Comparison of ENCODE assay signal across 14 cellular contexts in genomic region chr1:84481317-84481716, GRCh38. TPM values are rescaled to one million over a fixed set of nuclear protein-coding genes. Genes with fewer than 3 reads are reported as not detected.
DNase-seq lines count a peak whose midpoint lies in the region; ATAC-seq and TF ChIP-seq lines count a peak whose summit lies in the region.
"Had no signal": no experiment of that assay in that cellular context is flagged by ENCODE, and none has a peak within 500 bp of the region (broad histone marks: within the 10 kb centered on the region; RNA-seq: fewer than 3 reads in every experiment).

No MANE protein-coding gene starts in this region.

- peaks cover 39 to 65% (median 51%) of the 10 kb centered on the region in 4 donors for H3K4me1 Mint-ChIP-seq in CD4-positive, CD25-positive, alpha-beta regulatory T cell
- peaks cover 40% of the 10 kb centered on the region for H3K4me1 Mint-ChIP-seq in activated T-helper 1 cell treated with anti-CD3 and anti-CD28 coated beads, Interleukin-12 subunit alpha, Interleukin-12 subunit beta, Interleukin-2, Interleukin-4 antibody, amounts not matched to agents 30 ng/mL and 10 ng/mL and 1 ng/mL, durations not matched to agents 14 hours and 24 hours and 36 hours (ENCODE audit: low read depth)
- peaks cover 35 to 75% (median 64%) of the 10 kb centered on the region in 7 donors for H3K4me1 Mint-ChIP-seq in naive thymus-derived CD4-positive, alpha-beta T cell

- H3K36me3 ChIP-seq in CD4-positive, CD25-positive, alpha-beta regulatory T cell (ENCODE audit: control insufficient read depth, insufficient read depth, low read length) = peaks cover 39% of the 10 kb centered on the region
- H3K36me3 ChIP-seq in HCT116 (ENCODE audit: control insufficient read depth in 1 of 2, insufficient read depth in 2 of 2, low read length in 2 of 2) (peaks cover 29 to 47% of the 10 kb centered on the region in 2 experiments), psoas muscle (ENCODE audit: insufficient read depth in 1 of 2, low read depth in 1 of 2) (peaks cover 0 to 46% of the 10 kb centered on the region in 2 donors)
- H3K36me3 ChIP-seq in naive thymus-derived CD4-positive, alpha-beta T cell (ENCODE audit: control insufficient read depth in 2 of 3, insufficient read depth in 3 of 3, low read length in 3 of 3) = peaks cover 0 to 24% (median 4%) of the 10 kb centered on the region in 3 experiments

- peak overlapping the region in 1 of 3 donors; percentile 63 for H3K27ac Mint-ChIP-seq in CD4-positive, CD25-positive, alpha-beta regulatory T cell
- H3K27ac Mint-ChIP-seq in activated T-helper 1 cell treated with anti-CD3 and anti-CD28 coated beads, Interleukin-12 subunit alpha, Interleukin-12 subunit beta, Interleukin-2, Interleukin-4 antibody, amounts not matched to agents 30 ng/mL and 10 ng/mL and 1 ng/mL, durations not matched to agents 14 hours and 24 hours and 36 hours = no peak overlapping the region
- H3K27ac Mint-ChIP-seq in naive thymus-derived CD4-positive, alpha-beta T cell = peak overlapping the region in 3 of 9 donors; percentile 4 to 69 (median 51)

- H3K79me2 ChIP-seq in HCT116 (ENCODE audit: insufficient read depth, low read length) = peaks cover 75% of the 10 kb centered on the region

- RAD21 ChIA-PET in HCT116 (lab: Charles Lee; ENCODE audit: low non-redundant PET in 1 of 2, low total read pairs in 2 of 2, uncharacterized antibody in 2 of 2, unreplicated experiment in 2 of 2) = interaction anchor here in 1 of 2 experiments (0.5 kb wide), 1 partner anchor 267 kb away, joined by 5 read pairs; no protein-coding TSS in a partner anchor

- H3K4me1 ChIP-seq in CD4-positive, CD25-positive, alpha-beta regulatory T cell (ENCODE audit: control insufficient read depth, insufficient read depth, low read length, poor library complexity, severe bottlenecking) = peaks cover 27% of the 10 kb centered on the region
- H3K4me1 ChIP-seq in HCT116 (ENCODE audit: control insufficient read depth in 1 of 2, insufficient read depth in 2 of 2, low read length in 2 of 2) (peaks cover 7 to 17% of the 10 kb centered on the region in 2 experiments; a peak in 3 of 4 replicates), psoas muscle (peaks cover 27% of the 10 kb centered on the region)
- H3K4me1 ChIP-seq in naive thymus-derived CD4-positive, alpha-beta T cell (ENCODE audit: control insufficient read depth in 2 of 2, insufficient read depth in 2 of 2, low read length in 2 of 2) = peaks cover 22 to 32% of the 10 kb centered on the region in 2 donors

- H3K27me3 Mint-ChIP-seq in CD4-positive, CD25-positive, alpha-beta regulatory T cell = peaks cover 22% of the 10 kb centered on the region
- H3K27me3 Mint-ChIP-seq in activated T-helper 1 cell treated with anti-CD3 and anti-CD28 coated beads, Interleukin-12 subunit alpha, Interleukin-12 subunit beta, Interleukin-2, Interleukin-4 antibody, amounts not matched to agents 30 ng/mL and 10 ng/mL and 1 ng/mL, durations not matched to agents 14 hours and 24 hours and 36 hours (ENCODE audit: insufficient read depth) = peaks cover 10% of the 10 kb centered on the region
- H3K27me3 Mint-ChIP-seq in naive thymus-derived CD4-positive, alpha-beta T cell = peaks cover 8 to 15% (median 9%) of the 10 kb centered on the region in 5 donors

- no peak for TF ChIP-seq POLR2A in HCT116 (IDR thresholded peaks at IDR 0.05; ENCODE audit: borderline replicate concordance, extremely low read depth, insufficient read depth, insufficient read length)

- DNase-seq in CD4-positive, CD25-positive, alpha-beta regulatory T cell = no peak
- no peak for DNase-seq in HCT116 (ENCODE audit: low read depth, low spot score)
- no peak for DNase-seq in activated T-helper 1 cell treated with anti-CD3 and anti-CD28 coated beads, Interleukin-12 subunit alpha, Interleukin-12 subunit beta, Interleukin-2, Interleukin-4 antibody, amounts not matched to agents 30 ng/mL and 10 ng/mL and 1 ng/mL, durations not matched to agents 14 hours and 24 hours and 36 hours (ENCODE audit: low spot score)
- DNase-seq in naive thymus-derived CD4-positive, alpha-beta T cell = no peak
- DNase-seq in psoas muscle = no peak
- no peak for DNase-seq in NCI-H446 (lab: John Stamatoyannopoulos, UW)
- DNase-seq: activated CD4-positive, CD25-positive, alpha-beta regulatory T cell; kidney glomerular epithelial cell; NCI-H2081; stimulated activated CD4-positive, alpha-beta T cell treated with anti-CD3 and anti-CD28 coated beads, Interleukin-4, amount 100 ng/mL, for 4 hours; stomach had no signal

- H3K9ac ChIP-seq in HCT116 (ENCODE audit: low read length) = no peak overlapping the region

- H3K4me2 ChIP-seq in HCT116 (ENCODE audit: low read length) = peak overlapping the region; percentile 89; the same call in 1 of the 2 replicates

- H3K27me3 ChIP-seq in CD4-positive, CD25-positive, alpha-beta regulatory T cell (ENCODE audit: control insufficient read depth, insufficient read depth, low read length) = peaks cover 9% of the 10 kb centered on the region
- no peaks in the 10 kb centered on the region for H3K27me3 ChIP-seq in HCT116 (ENCODE audit: insufficient read depth, low read length)
- H3K27me3 ChIP-seq in naive thymus-derived CD4-positive, alpha-beta T cell (ENCODE audit: control insufficient read depth in 2 of 2, insufficient read depth in 2 of 2, low read length in 2 of 2) = peaks cover 0 to 7% of the 10 kb centered on the region in 2 donors
- H3K27me3 ChIP-seq in psoas muscle (ENCODE audit: insufficient read depth in 3 of 3, low read length in 2 of 3) = peaks cover 0 to 11% (median 0%) of the 10 kb centered on the region in 3 donors
- H3K27me3 ChIP-seq: right atrium auricular region, SJSA1 had no signal

- CTCF ChIA-PET in HCT116 (lab: Charles Lee) = no interaction called here
- CTCF ChIA-PET in naive thymus-derived CD4-positive, alpha-beta T cell (lab: Charles Lee) = interaction anchor here (0.7 to 1.6 kb wide), 5 partner anchors 24 to 140 kb away, joined by 3 to 4 read pairs (median 4); partner anchors contain the start of genes CTBS and SPATA1

- peaks cover 39% of the 10 kb centered on the region for H3K36me3 Mint-ChIP-seq in CD4-positive, CD25-positive, alpha-beta regulatory T cell
- peaks cover 44% of the 10 kb centered on the region for H3K36me3 Mint-ChIP-seq in activated T-helper 1 cell treated with anti-CD3 and anti-CD28 coated beads, Interleukin-12 subunit alpha, Interleukin-12 subunit beta, Interleukin-2, Interleukin-4 antibody, amounts not matched to agents 30 ng/mL and 10 ng/mL and 1 ng/mL, durations not matched to agents 14 hours and 24 hours and 36 hours (ENCODE audit: low read depth)
- H3K36me3 Mint-ChIP-seq in naive thymus-derived CD4-positive, alpha-beta T cell = peaks cover 12 to 51% (median 38%) of the 10 kb centered on the region in 5 donors

- TF ChIP-seq CTCF in HCT116 (IDR thresholded peaks at IDR 0.05 in 2 of 3, conservative IDR thresholded peaks at IDR 0.05 in 1 of 3; ENCODE audit: borderline replicate concordance in 1 of 3, insufficient read depth in 1 of 3, low read depth in 2 of 3, low read length in 2 of 3) = no peak
- TF ChIP-seq CTCF in psoas muscle (IDR thresholded peaks at IDR 0.05) = no peak

- no peak for ATAC-seq in CD4-positive, CD25-positive, alpha-beta regulatory T cell (ENCODE audit: low read depth in 2 of 2)
- ATAC-seq in HCT116 (no peak), psoas muscle (no peak), GM18517 (IDR thresholded peaks at IDR 0.05; ENCODE audit: unreplicated experiment) (no peak)
- ATAC-seq in naive thymus-derived CD4-positive, alpha-beta T cell = no peak

- peak overlapping the region; percentile 51 to 97 (median 68) for H3K4me3 Mint-ChIP-seq in CD4-positive, CD25-positive, alpha-beta regulatory T cell
- peak overlapping the region; percentile 0 for H3K4me3 Mint-ChIP-seq in activated T-helper 1 cell treated with anti-CD3 and anti-CD28 coated beads, Interleukin-12 subunit alpha, Interleukin-12 subunit beta, Interleukin-2, Interleukin-4 antibody, amounts not matched to agents 30 ng/mL and 10 ng/mL and 1 ng/mL, durations not matched to agents 14 hours and 24 hours and 36 hours
- peak overlapping the region; percentile 26 to 100 (median 61) for H3K4me3 Mint-ChIP-seq in naive thymus-derived CD4-positive, alpha-beta T cell

- no peak overlapping the region for H3K27ac ChIP-seq in CD4-positive, CD25-positive, alpha-beta regulatory T cell (ENCODE audit: insufficient read depth, low read length, poor library complexity, severe bottlenecking)
- H3K27ac ChIP-seq in HCT116 (ENCODE audit: low read depth, low read length) (no peak overlapping the region), psoas muscle (no peak overlapping the region)
- no peak overlapping the region for H3K27ac ChIP-seq in naive thymus-derived CD4-positive, alpha-beta T cell (ENCODE audit: low read depth, low read length)
- H3K27ac ChIP-seq: right atrium auricular region, SJSA1, stomach had no signal

- no TSS peak for BruUV-seq in HCT116 (replicated peaks; lab: Mats Ljungman, UMichigan)

- H3K9me2 ChIP-seq in HCT116 (ENCODE audit: insufficient read depth) = no peaks in the 10 kb centered on the region

- TF ChIP-seq RAD21 in HCT116 (IDR thresholded peaks at IDR 0.05; ENCODE audit: low read depth) = no peak

- H3K9me3 ChIP-seq in CD4-positive, CD25-positive, alpha-beta regulatory T cell (ENCODE audit: control insufficient read depth in 2 of 2, low read length in 2 of 2) = peaks cover 0 to 4% of the 10 kb centered on the region in 2 experiments
- H3K9me3 ChIP-seq in HCT116 (ENCODE audit: control insufficient read depth in 1 of 2, insufficient read depth in 1 of 2, low read depth in 1 of 2, low read length in 2 of 2) (no peaks in the 10 kb centered on the region), psoas muscle (no peaks in the 10 kb centered on the region)
- no peaks in the 10 kb centered on the region for H3K9me3 ChIP-seq in naive thymus-derived CD4-positive, alpha-beta T cell (ENCODE audit: control insufficient read depth in 2 of 3, low read length in 3 of 3)
- H3K9me3 ChIP-seq: right atrium auricular region, SJSA1, stomach had no signal

- POLR2A ChIA-PET in HCT116 (lab: Charles Lee) = no interaction called here
- POLR2A ChIA-PET in naive thymus-derived CD4-positive, alpha-beta T cell (lab: Charles Lee) = interaction anchor here (0.6 to 5.0 kb wide), 4 partner anchors 11 to 195 kb away, joined by 3 to 60 read pairs (median 6); partner anchors contain the start of genes CTBS, GNG5 and SPATA1

- no peaks in the 10 kb centered on the region for H4K20me1 ChIP-seq in HCT116 (ENCODE audit: insufficient read depth)

- peak overlapping the region; percentile 89 for H3K4me3 ChIP-seq in CD4-positive, CD25-positive, alpha-beta regulatory T cell (ENCODE audit: low read depth, low read length)
- H3K4me3 ChIP-seq in HCT116 (replicated peaks in 1 of 2; ENCODE audit: low read depth in 1 of 2, low read length in 2 of 2) = no peak overlapping the region
- no peak overlapping the region for H3K4me3 ChIP-seq in naive thymus-derived CD4-positive, alpha-beta T cell (ENCODE audit: low read length)
- H3K4me3 ChIP-seq in psoas muscle = no peak overlapping the region
- H3K4me3 ChIP-seq: right atrium auricular region, SJSA1 had no signal

- H3K9me3 Mint-ChIP-seq in CD4-positive, CD25-positive, alpha-beta regulatory T cell = peaks cover 4 to 13% (median 6%) of the 10 kb centered on the region in 7 donors
- peaks cover 18% of the 10 kb centered on the region for H3K9me3 Mint-ChIP-seq in activated T-helper 1 cell treated with anti-CD3 and anti-CD28 coated beads, Interleukin-12 subunit alpha, Interleukin-12 subunit beta, Interleukin-2, Interleukin-4 antibody, amounts not matched to agents 30 ng/mL and 10 ng/mL and 1 ng/mL, durations not matched to agents 14 hours and 24 hours and 36 hours
- peaks cover 3 to 18% (median 7%) of the 10 kb centered on the region in 11 donors for H3K9me3 Mint-ChIP-seq in naive thymus-derived CD4-positive, alpha-beta T cell

- WGBS in psoas muscle, 3 donors = 89 to 90% (median 90%) methylated on average over 2 of the region's 2 CpGs

- intact Hi-C loops in HCT116 (cut with micrococcal nuclease) = no loop called here
- intact Hi-C loops in activated T-helper 1 cell treated with anti-CD3 and anti-CD28 coated beads, Interleukin-12 subunit alpha, Interleukin-12 subunit beta, Interleukin-2, Interleukin-4 antibody, amounts not matched to agents 30 ng/mL and 10 ng/mL and 1 ng/mL, durations not matched to agents 14 hours and 24 hours and 36 hours (cut with micrococcal nuclease) = no loop called here
- intact Hi-C loops in naive thymus-derived CD4-positive, alpha-beta T cell (cut with micrococcal nuclease) = no loop called here
- intact Hi-C loops in psoas muscle (cut with DNase I) = no loop called here

- H2AFZ ChIP-seq in HCT116 (ENCODE audit: low read depth, low read length, poor library complexity, severe bottlenecking) = no peak overlapping the region

RNA-seq across cellular contexts. Expression of gene RPF1, which starts 2.3 kb away (rescaled TPM):
- total RNA-seq in CD4-positive, CD25-positive, alpha-beta regulatory T cell = 46.8 TPM
- polyA plus RNA-seq in CD4-positive, CD25-positive, alpha-beta regulatory T cell = 10 to 100 TPM; 59.2 to 90.0 (median 69.3) TPM
- total RNA-seq in HCT116 (2021; ENCODE audit: unreplicated experiment) = 86.9 TPM
- polyA plus RNA-seq in HCT116 (2012) = 27.7 and 46.9 TPM in 2 replicates
- 65.2 and 65.5 TPM in 2 replicates for total RNA-seq in activated T-helper 1 cell treated with anti-CD3 and anti-CD28 coated beads, Interleukin-12 subunit alpha, Interleukin-12 subunit beta, Interleukin-2, Interleukin-4 antibody, amounts not matched to agents 30 ng/mL and 10 ng/mL and 1 ng/mL, durations not matched to agents 14 hours and 24 hours and 36 hours
- 10 to 100 TPM; 35.5 to 52.3 (median 44.1) TPM for total RNA-seq in naive thymus-derived CD4-positive, alpha-beta T cell
- polyA plus RNA-seq in naive thymus-derived CD4-positive, alpha-beta T cell = 10 to 100 TPM; 60.2 to 62.7 TPM
- total RNA-seq in psoas muscle = 10 to 100 TPM; 29.2 to 38.5 (median 32.0) TPM
- polyA plus RNA-seq in psoas muscle = 10 to 100 TPM; 44.7 to 75.5 (median 69.4) TPM

RNA-seq across cellular contexts. Expression of gene SPATA1, which starts 24.9 kb away (rescaled TPM):
- total RNA-seq in CD4-positive, CD25-positive, alpha-beta regulatory T cell = 2.4 TPM
- under 1 TPM in 1 of 4 donors, not detected in 3; 0.21 TPM for polyA plus RNA-seq in CD4-positive, CD25-positive, alpha-beta regulatory T cell
- total RNA-seq in HCT116 (2021; ENCODE audit: unreplicated experiment) (3.1 TPM), psoas muscle (1 to 10 TPM in 1 of 4 donors, under 1 TPM in 2, not detected in 1; 0.92 to 1.4 (median 0.93) TPM)
- 0.64 and 2.2 TPM in 2 replicates for polyA plus RNA-seq in HCT116 (2012)
- 1.2 and 1.3 TPM in 2 replicates for total RNA-seq in activated T-helper 1 cell treated with anti-CD3 and anti-CD28 coated beads, Interleukin-12 subunit alpha, Interleukin-12 subunit beta, Interleukin-2, Interleukin-4 antibody, amounts not matched to agents 30 ng/mL and 10 ng/mL and 1 ng/mL, durations not matched to agents 14 hours and 24 hours and 36 hours
- 1 to 10 TPM in 4 of 5 experiments, not detected in 1; 1.7 to 3.6 (median 2.2) TPM for total RNA-seq in naive thymus-derived CD4-positive, alpha-beta T cell
- not detected for polyA plus RNA-seq in naive thymus-derived CD4-positive, alpha-beta T cell
- polyA plus RNA-seq in psoas muscle = under 1 TPM in 2 of 3 donors, not detected in 1; 0.08 to 0.26 TPM

RNA-seq across cellular contexts. Expression of gene GNG5, which starts 25.1 kb away (rescaled TPM):
- 33.0 TPM for total RNA-seq in CD4-positive, CD25-positive, alpha-beta regulatory T cell
- 100 to 1,000 TPM; 207 to 318 (median 268) TPM for polyA plus RNA-seq in CD4-positive, CD25-positive, alpha-beta regulatory T cell
- 193 TPM for total RNA-seq in HCT116 (2021; ENCODE audit: unreplicated experiment)
- 144 and 205 TPM in 2 replicates for polyA plus RNA-seq in HCT116 (2012)
- total RNA-seq in activated T-helper 1 cell treated with anti-CD3 and anti-CD28 coated beads, Interleukin-12 subunit alpha, Interleukin-12 subunit beta, Interleukin-2, Interleukin-4 antibody, amounts not matched to agents 30 ng/mL and 10 ng/mL and 1 ng/mL, durations not matched to agents 14 hours and 24 hours and 36 hours = 107 and 110 TPM in 2 replicates
- 10 to 100 TPM; 24.8 to 90.7 (median 28.9) TPM for total RNA-seq in naive thymus-derived CD4-positive, alpha-beta T cell
- polyA plus RNA-seq in naive thymus-derived CD4-positive, alpha-beta T cell = 100 to 1,000 TPM; 175 to 250 TPM
- total RNA-seq in psoas muscle = 100 to 1,000 TPM; 112 to 163 (median 141) TPM
- polyA plus RNA-seq in psoas muscle = 100 to 1,000 TPM; 211 to 313 (median 293) TPM

Comparison
In these comparisons a context has a peak if more than half of its experiments do, and no peak if none do; other contexts are left out.
1. H3K4me3 Mint-ChIP-seq: peak in every context shown above with its lines; median percentile 68 in CD4-positive, CD25-positive, alpha-beta regulatory T cell; 61 in naive thymus-derived CD4-positive, alpha-beta T cell; 0 in activated T-helper 1 cell treated with anti-CD3 and anti-CD28 coated beads, Interleukin-12 subunit alpha, Interleukin-12 subunit beta, Interleukin-2, Interleukin-4 antibody, amounts not matched to agents 30 ng/mL and 10 ng/mL and 1 ng/mL, durations not matched to agents 14 hours and 24 hours and 36 hours.